Comparison of ENCODE assay signal across 9 cellular contexts in genomic region chr17:39666601-39667261, GRCh38. TPM values are rescaled to one million over a fixed set of nuclear protein-coding genes. Genes with fewer than 3 reads are reported as not detected.
DNase-seq lines count a peak whose midpoint lies in the region; ATAC-seq and TF ChIP-seq lines count a peak whose summit lies in the region.
"Had no signal": no experiment of that assay in that cellular context is flagged by ENCODE, and none has a peak within 500 bp of the region (broad histone marks: within the 10 kb centered on the region; RNA-seq: fewer than 3 reads in every experiment).

No MANE protein-coding gene starts in this region.

- no peak for TF ChIP-seq RAD21 in liver (IDR thresholded peaks at IDR 0.05)

- no peak overlapping the region for H3K9ac ChIP-seq in HUES64 (ENCODE audit: low read depth, low read length)
- no peak overlapping the region for H3K9ac ChIP-seq in liver (ENCODE audit: low read depth in 1 of 2, low read length in 2 of 2)

- 73% methylated on average over 11 of the region's 11 CpGs for WGBS in HUES64
- 34% methylated on average over 11 of the region's 11 CpGs for WGBS in liver
- WGBS in stomach, 5 donors, result 58 to 75% (median 63%) methylated on average over 4 to 11 of the region's 11 CpGs

- no peak for TF ChIP-seq CTCF in liver (IDR thresholded peaks at IDR 0.05; ENCODE audit: low read depth, low read length, missing input control)
- no peak for TF ChIP-seq CTCF in stomach (IDR thresholded peaks at IDR 0.05)

- TF ChIP-seq EP300 in stomach (IDR thresholded peaks at IDR 0.05), result no peak

- H3K36me3 ChIP-seq in HUES64 (ENCODE audit: insufficient read depth, low read length) (no peaks in the 10 kb centered on the region), liver (ENCODE audit: control insufficient read depth in 4 of 4, insufficient read depth in 3 of 4, low read depth in 1 of 4, low read length in 3 of 4) (no peaks in the 10 kb centered on the region), stomach (peaks cover 0 to 14% (median 11%) of the 10 kb centered on the region in 4 donors)

- no peaks in the 10 kb centered on the region for H3K9me3 ChIP-seq in HUES64 (ENCODE audit: insufficient read depth, low read depth, low read length)
- no peaks in the 10 kb centered on the region for H3K9me3 ChIP-seq in liver (ENCODE audit: control insufficient read depth in 4 of 4, low read length in 3 of 4)
- H3K9me3 ChIP-seq in stomach, result no peaks in the 10 kb centered on the region

- TF ChIP-seq POLR2A in stomach (IDR thresholded peaks at IDR 0.05), result no peak

- DNase-seq in anterior cingulate cortex (lab: John Stamatoyannopoulos, UW), result peak in 47 of 58 donors; percentile 14 to 88 (median 56)
- no peak for DNase-seq in stomach
- DNase-seq in Kasumi-1 (lab: John Stamatoyannopoulos, UW), result no peak
- DNase-seq in NCI-H1105 (lab: John Stamatoyannopoulos, UW), result no peak
- no peak for DNase-seq in dermis blood vessel endothelial cell
- DNase-seq: NCI-H1092 treated with DMSO at 0.1 percent for 48 hours had no signal

- H3K27me3 ChIP-seq in HUES64 (ENCODE audit: insufficient read depth, low read length) (peaks cover 44% of the 10 kb centered on the region), liver (ENCODE audit: control insufficient read depth in 4 of 4, insufficient read depth in 4 of 4, low read length in 3 of 4) (no peaks in the 10 kb centered on the region), stomach (peaks cover 0 to 71% (median 45%) of the 10 kb centered on the region in 3 donors)

- H3K4me1 ChIP-seq in HUES64 (ENCODE audit: insufficient read depth, low read length), result peaks cover 21% of the 10 kb centered on the region
- peaks cover 29 to 65% (median 55%) of the 10 kb centered on the region in 4 donors for H3K4me1 ChIP-seq in liver (ENCODE audit: control insufficient read depth in 4 of 4, insufficient read depth in 4 of 4, low read length in 3 of 4)
- H3K4me1 ChIP-seq in stomach, result peaks cover 55 to 81% (median 72%) of the 10 kb centered on the region in 4 donors

- H3K4me3 ChIP-seq in HUES64 (ENCODE audit: low read length) (peak overlapping the region; percentile 54; the same call in 1 of the 2 replicates), liver (ENCODE audit: low read depth in 1 of 3, low read length in 3 of 3) (no peak overlapping the region), stomach (peak overlapping the region in 1 of 4 donors; percentile 42)

- H3K27ac ChIP-seq in HUES64 (ENCODE audit: low read depth, low read length) (no peak overlapping the region), liver (ENCODE audit: low read depth in 1 of 2, low read length in 2 of 2) (peak overlapping the region in 1 of 2 donors; percentile 32), stomach (peak overlapping the region in 4 of 5 donors; percentile 10 to 82 (median 50))

- no peak for ATAC-seq in HG03175 (IDR thresholded peaks at IDR 0.05; ENCODE audit: unreplicated experiment)

- intact Hi-C loops in stomach (cut with DNase I; ENCODE audit: low total_unique reads), result no loop called here

TF ChIP-seq in liver, 16 proteins besides CTCF, POLR2A, EP300 and RAD21:
- no peak for TF ChIP-seq YY1 (IDR thresholded peaks at IDR 0.05)
- TF ChIP-seq FOXA1 (IDR thresholded peaks at IDR 0.05), result no peak
- TF ChIP-seq HNF4G (IDR thresholded peaks at IDR 0.05), result no peak
- no peak for TF ChIP-seq MAX (IDR thresholded peaks at IDR 0.05)
- TF ChIP-seq JUND (IDR thresholded peaks at IDR 0.05), result peak in 1 of 2 donors; percentile 30
- TF ChIP-seq EGR1 (IDR thresholded peaks at IDR 0.05; ENCODE audit: low read depth in 2 of 2), result no peak
- TF ChIP-seq RXRA (IDR thresholded peaks at IDR 0.05), result peak; percentile 88 to 92
- TF ChIP-seq ZBTB33 (IDR thresholded peaks at IDR 0.05), result no peak
- TF ChIP-seq ATF3 (IDR thresholded peaks at IDR 0.05), result no peak
- peak; percentile 51 for TF ChIP-seq NR2F2 (IDR thresholded peaks at IDR 0.05)
- no peak for TF ChIP-seq REST (IDR thresholded peaks at IDR 0.05)
- TF ChIP-seq HNF4A (conservative IDR thresholded peaks at IDR 0.05), result peak; percentile 37 to 61
- TF ChIP-seq GABPA (IDR thresholded peaks at IDR 0.05 in 1 of 2, conservative IDR thresholded peaks at IDR 0.05 in 1 of 2), result no peak
- peak; percentile 43 for TF ChIP-seq SP1 (IDR thresholded peaks at IDR 0.05)
- no peak for TF ChIP-seq TAF1 (conservative IDR thresholded peaks at IDR 0.05)

RNA-seq across cellular contexts. Expression of gene PNMT, which starts 1.5 kb away (rescaled TPM):
- 2.9 TPM for polyA plus RNA-seq in HUES64 (2013, experiment 1 of 2)
- 1.9 TPM for polyA plus RNA-seq in HUES64 (2013, experiment 2 of 2)
- total RNA-seq in liver (1 to 10 TPM in 1 of 2 donors, not detected in 1; 8.6 TPM), stomach (1 to 10 TPM in 2 of 5 donors, under 1 TPM in 1, not detected in 2; 0.45 to 9.0 (median 2.9) TPM), dermis blood vessel endothelial cell (1.2 and 1.7 TPM in 2 replicates)
- polyA plus RNA-seq in liver (under 1 TPM; 0.20 to 0.26 TPM), stomach (10 to 100 TPM in 2 of 3 donors, 1 to 10 TPM in 1; 5.3 to 16.6 (median 13.0) TPM)

RNA-seq across cellular contexts. Expression of gene TCAP, which starts 1.6 kb away (rescaled TPM):
- polyA plus RNA-seq in HUES64 (2013, experiment 1 of 2), result 0.40 TPM
- polyA plus RNA-seq in HUES64 (2013, experiment 2 of 2), result 0.32 TPM
- total RNA-seq in liver (under 1 TPM; 0.14 to 0.67 TPM), stomach (1 to 10 TPM in 1 of 5 donors, under 1 TPM in 2, not detected in 2; 0.89 to 4.3 (median 0.92) TPM), dermis blood vessel endothelial cell (0.60 and 0.68 TPM in 2 replicates)
- polyA plus RNA-seq in liver (under 1 TPM in 1 of 2 donors, not detected in 1; 0.22 TPM), stomach (10 to 100 TPM in 1 of 3 donors, 1 to 10 TPM in 1, under 1 TPM in 1; 0.88 to 14.1 (median 3.5) TPM)

RNA-seq across cellular contexts. Expression of gene PGAP3, which starts 21.1 kb away (rescaled TPM):
- 10.3 TPM for polyA plus RNA-seq in HUES64 (2013, experiment 1 of 2)
- polyA plus RNA-seq in HUES64 (2013, experiment 2 of 2), result 8.7 TPM
- total RNA-seq in liver, result 10 to 100 TPM in 1 of 2 donors, 1 to 10 TPM in 1; 7.9 to 19.5 TPM
- polyA plus RNA-seq in liver, result 10 to 100 TPM; 13.3 to 14.6 TPM
- total RNA-seq in stomach, result 10 to 100 TPM in 3 of 5 donors, 1 to 10 TPM in 2; 3.2 to 42.9 (median 22.4) TPM
- polyA plus RNA-seq in stomach, result 10 to 100 TPM in 2 of 3 donors, 1 to 10 TPM in 1; 9.1 to 21.5 (median 11.2) TPM
- 4.0 and 5.4 TPM in 2 replicates for total RNA-seq in dermis blood vessel endothelial cell

RNA-seq across cellular contexts. Expression of gene STARD3, which starts 29.8 kb away (rescaled TPM):
- 31.9 TPM for polyA plus RNA-seq in HUES64 (2013, experiment 1 of 2)
- polyA plus RNA-seq in HUES64 (2013, experiment 2 of 2), result 33.5 TPM
- 10 to 100 TPM; 20.4 to 26.0 TPM for total RNA-seq in liver
- 10 to 100 TPM; 15.0 to 34.0 TPM for polyA plus RNA-seq in liver
- 1,000 to 10,000 TPM in 1 of 5 donors, 100 to 1,000 TPM in 1, 10 to 100 TPM in 3; 26.4 to 1,091 (median 72.1) TPM for total RNA-seq in stomach
- polyA plus RNA-seq in stomach, result 10 to 100 TPM; 28.1 to 53.5 (median 30.8) TPM
- 46.6 and 73.2 TPM in 2 replicates for total RNA-seq in dermis blood vessel endothelial cell

RNA-seq across cellular contexts. Expression of gene ERBB2, which starts 33.1 kb away (rescaled TPM):
- polyA plus RNA-seq in HUES64 (2013, experiment 1 of 2), result 138 TPM
- 104 TPM for polyA plus RNA-seq in HUES64 (2013, experiment 2 of 2)
- total RNA-seq in liver (10 to 100 TPM; 21.0 to 28.8 TPM), stomach (100 to 1,000 TPM in 2 of 5 donors, 10 to 100 TPM in 3; 53.1 to 402 (median 81.7) TPM), dermis blood vessel endothelial cell (3.4 and 4.4 TPM in 2 replicates)
- polyA plus RNA-seq in liver (10 to 100 TPM in 1 of 2 donors, 1 to 10 TPM in 1; 4.7 to 10.5 TPM), stomach (10 to 100 TPM; 13.1 to 47.7 (median 25.3) TPM)

Comparison
In these comparisons a context has a peak if more than half of its experiments do, and no peak if none do; other contexts are left out.
1. DNase-seq: peak in anterior cingulate cortex (47 of 58); none in stomach (single experiment), Kasumi-1 (0 of 2), NCI-H1105 (single experiment) and dermis blood vessel endothelial cell (single experiment).